ENCODE assay signal across 17 cellular contexts in genomic region chr16:20610192-20610891, GRCh38. TPM values are rescaled to one million over a fixed set of nuclear protein-coding genes. Genes with fewer than 3 reads are reported as not detected.
DNase-seq lines count a peak whose midpoint lies in the region; ATAC-seq and TF ChIP-seq lines count a peak whose summit lies in the region.
"Had no signal": no experiment of that assay in that cellular context is flagged by ENCODE, and none has a peak within 500 bp of the region (broad histone marks: within the 10 kb centered on the region; RNA-seq: fewer than 3 reads in every experiment).

No MANE protein-coding gene starts in this region.

- DNase-seq in right cardiac atrium: peak in 2 of 3 donors; percentile 21 to 51
- DNase-seq in heart left ventricle: no peak
- peak; percentile 70 for DNase-seq in NCI-H82 treated with DMSO at 0.1 percent for 48 hours (lab: John Stamatoyannopoulos, UW; ENCODE audit: unreplicated experiment)
- peak; percentile 71 to 82 for DNase-seq in left lung
- no peak for DNase-seq in stimulated activated naive B cell treated with anti-CD40 and anti-IgM and Interleukin-4, amounts not matched to agents 10 μg/mL and 1 μg/mL and 100 μg/mL, for 72 hours
- no peak for DNase-seq in endodermal cell
- no peak for DNase-seq in Caco-2
- DNase-seq: ACHN had no signal

- BruUV-seq in Caco-2 (replicated peaks; lab: Mats Ljungman, UMichigan): no TSS peak

- H3K9me3 ChIP-seq in right cardiac atrium (ENCODE audit: control insufficient read depth, low read length): no peaks in the 10 kb centered on the region
- H3K9me3 ChIP-seq in heart left ventricle: no peaks in the 10 kb centered on the region
- H3K9me3 ChIP-seq in left lung: no peaks in the 10 kb centered on the region
- H3K9me3 ChIP-seq in endodermal cell (ENCODE audit: control insufficient read depth, low read length): no peaks in the 10 kb centered on the region
- no peaks in the 10 kb centered on the region for H3K9me3 ChIP-seq in Caco-2
- H3K9me3 ChIP-seq: HAP-1 had no signal

- TF ChIP-seq CTCF in heart left ventricle (IDR thresholded peaks at IDR 0.05): no peak
- no peak for TF ChIP-seq CTCF in left lung (IDR thresholded peaks at IDR 0.05)
- no peak for TF ChIP-seq CTCF in endodermal cell (conservative IDR thresholded peaks at IDR 0.05)
- no peak for TF ChIP-seq CTCF in Caco-2 (IDR thresholded peaks at IDR 0.05; ENCODE audit: insufficient read depth in 1 of 2, low read depth in 1 of 2, low read length in 1 of 2, severe bottlenecking in 1 of 2, unreplicated experiment in 1 of 2)

- H3K27ac ChIP-seq in right cardiac atrium (ENCODE audit: low read length) (no peak overlapping the region), heart left ventricle (peak overlapping the region in 2 of 12 donors; percentile 50 to 71), left lung (no peak overlapping the region), endodermal cell (ENCODE audit: low read depth, low read length) (no peak overlapping the region)
- H3K27ac ChIP-seq: HL-60, RWPE1 had no signal

- POLR2A ChIA-PET in Caco-2 (lab: Charles Lee): no interaction called here

- H3K9me3 Mint-ChIP-seq in stimulated activated naive B cell treated with anti-CD40 and anti-IgM and Interleukin-4, amounts not matched to agents 10 μg/mL and 1 μg/mL and 100 μg/mL, for 72 hours: peaks cover 2 to 3% of the 10 kb centered on the region in 2 donors
- H3K9me3 Mint-ChIP-seq in endodermal cell (peaks cover 4% of the 10 kb centered on the region), Caco-2 (ENCODE audit: unreplicated experiment) (no peaks in the 10 kb centered on the region)
- H3K9me3 Mint-ChIP-seq in stimulated activated memory B cell treated with anti-CD40 and anti-IgM and Interleukin-4, amounts not matched to agents 10 μg/mL and 1 μg/mL and 100 μg/mL, for 72 hours: peaks cover 4% of the 10 kb centered on the region
- H3K9me3 Mint-ChIP-seq: memory B cell had no signal

- WGBS in right cardiac atrium: 66% methylated on average over 6 of the region's 6 CpGs
- WGBS in heart left ventricle, 4 donors: 54 to 62% (median 58%) methylated on average over 6 of the region's 6 CpGs
- WGBS in endodermal cell (ENCODE audit: insufficient coverage in 1 of 2, insufficient read length in 1 of 2), 2 experiments: 81 to 100% methylated on average over 2 to 6 of the region's 6 CpGs

- no peak overlapping the region for H3K9ac ChIP-seq in endodermal cell (ENCODE audit: extremely low read depth, low read length, poor library complexity, severe bottlenecking)

- H3K27me3 ChIP-seq in right cardiac atrium (ENCODE audit: control insufficient read depth, insufficient read depth) (no peaks in the 10 kb centered on the region), heart left ventricle (no peaks in the 10 kb centered on the region), left lung (no peaks in the 10 kb centered on the region), endodermal cell (ENCODE audit: control insufficient read depth, insufficient read depth, low read length, poor library complexity, severe bottlenecking) (no peaks in the 10 kb centered on the region), Caco-2 (replicated peaks; ENCODE audit: control insufficient read depth, insufficient read depth, low read length) (no peaks in the 10 kb centered on the region)

- H3K27ac Mint-ChIP-seq in stimulated activated naive B cell treated with anti-CD40 and anti-IgM and Interleukin-4, amounts not matched to agents 10 μg/mL and 1 μg/mL and 100 μg/mL, for 72 hours: no peak overlapping the region
- H3K27ac Mint-ChIP-seq in endodermal cell (no peak overlapping the region), Caco-2 (ENCODE audit: unreplicated experiment) (no peak overlapping the region)
- H3K27ac Mint-ChIP-seq in stimulated activated memory B cell treated with anti-CD40 and anti-IgM and Interleukin-4, amounts not matched to agents 10 μg/mL and 1 μg/mL and 100 μg/mL, for 72 hours: no peak overlapping the region
- H3K27ac Mint-ChIP-seq: memory B cell; stimulated activated naive CD8-positive, alpha-beta T cell treated with anti-CD3 and anti-CD28 coated beads, Interleukin-15, Interleukin-2, amounts not matched to agents 100 ng/mL and 50 ng/mL, for 24 hours had no signal

- peaks cover 0 to 2% of the 10 kb centered on the region in 2 donors for H3K4me1 Mint-ChIP-seq in stimulated activated naive B cell treated with anti-CD40 and anti-IgM and Interleukin-4, amounts not matched to agents 10 μg/mL and 1 μg/mL and 100 μg/mL, for 72 hours
- H3K4me1 Mint-ChIP-seq in endodermal cell (no peaks in the 10 kb centered on the region), Caco-2 (ENCODE audit: low read depth, unreplicated experiment) (no peaks in the 10 kb centered on the region)
- no peaks in the 10 kb centered on the region for H3K4me1 Mint-ChIP-seq in stimulated activated memory B cell treated with anti-CD40 and anti-IgM and Interleukin-4, amounts not matched to agents 10 μg/mL and 1 μg/mL and 100 μg/mL, for 72 hours
- H3K4me1 Mint-ChIP-seq: memory B cell, neural crest cell had no signal

- TF ChIP-seq POLR2A in heart left ventricle (IDR thresholded peaks at IDR 0.05): no peak

- no peaks in the 10 kb centered on the region for H3K36me3 ChIP-seq in heart left ventricle
- H3K36me3 ChIP-seq in left lung: no peaks in the 10 kb centered on the region
- no peaks in the 10 kb centered on the region for H3K36me3 ChIP-seq in endodermal cell (ENCODE audit: control insufficient read depth, insufficient read depth, low read length)
- no peaks in the 10 kb centered on the region for H3K36me3 ChIP-seq in Caco-2 (ENCODE audit: control insufficient read depth, insufficient read depth, low read length)
- H3K36me3 ChIP-seq: HAP-1 had no signal

- peaks cover 57 to 58% of the 10 kb centered on the region in 2 donors for H3K27me3 Mint-ChIP-seq in stimulated activated naive B cell treated with anti-CD40 and anti-IgM and Interleukin-4, amounts not matched to agents 10 μg/mL and 1 μg/mL and 100 μg/mL, for 72 hours
- H3K27me3 Mint-ChIP-seq in endodermal cell (ENCODE audit: insufficient read depth) (peaks cover 9% of the 10 kb centered on the region), Caco-2 (ENCODE audit: insufficient read depth, unreplicated experiment) (peaks cover 3% of the 10 kb centered on the region)
- peaks cover 38% of the 10 kb centered on the region for H3K27me3 Mint-ChIP-seq in stimulated activated memory B cell treated with anti-CD40 and anti-IgM and Interleukin-4, amounts not matched to agents 10 μg/mL and 1 μg/mL and 100 μg/mL, for 72 hours

- no peak overlapping the region for H3K4me3 Mint-ChIP-seq in stimulated activated naive B cell treated with anti-CD40 and anti-IgM and Interleukin-4, amounts not matched to agents 10 μg/mL and 1 μg/mL and 100 μg/mL, for 72 hours
- H3K4me3 Mint-ChIP-seq in endodermal cell (no peak overlapping the region), Caco-2 (ENCODE audit: unreplicated experiment) (no peak overlapping the region)
- H3K4me3 Mint-ChIP-seq in stimulated activated memory B cell treated with anti-CD40 and anti-IgM and Interleukin-4, amounts not matched to agents 10 μg/mL and 1 μg/mL and 100 μg/mL, for 72 hours: no peak overlapping the region
- H3K4me3 Mint-ChIP-seq: memory B cell; neural crest cell; stimulated activated naive CD8-positive, alpha-beta T cell treated with anti-CD3 and anti-CD28 coated beads, Interleukin-15, Interleukin-2, amounts not matched to agents 100 ng/mL and 50 ng/mL, for 24 hours had no signal

- no peak overlapping the region for H3K4me3 ChIP-seq in right cardiac atrium (ENCODE audit: low read length)
- no peak overlapping the region for H3K4me3 ChIP-seq in heart left ventricle
- no peak overlapping the region for H3K4me3 ChIP-seq in left lung
- no peak overlapping the region for H3K4me3 ChIP-seq in endodermal cell (ENCODE audit: low read length)
- no peak overlapping the region for H3K4me3 ChIP-seq in Caco-2 (ENCODE audit: low read depth, low read length)
- H3K4me3 ChIP-seq: HAP-1 had no signal

- no peaks in the 10 kb centered on the region for H3K36me3 Mint-ChIP-seq in stimulated activated naive B cell treated with anti-CD40 and anti-IgM and Interleukin-4, amounts not matched to agents 10 μg/mL and 1 μg/mL and 100 μg/mL, for 72 hours
- no peaks in the 10 kb centered on the region for H3K36me3 Mint-ChIP-seq in endodermal cell (ENCODE audit: low read depth)
- no peaks in the 10 kb centered on the region for H3K36me3 Mint-ChIP-seq in Caco-2 (ENCODE audit: insufficient read depth, unreplicated experiment)
- H3K36me3 Mint-ChIP-seq in stimulated activated memory B cell treated with anti-CD40 and anti-IgM and Interleukin-4, amounts not matched to agents 10 μg/mL and 1 μg/mL and 100 μg/mL, for 72 hours: no peaks in the 10 kb centered on the region
- H3K36me3 Mint-ChIP-seq: memory B cell had no signal

- CTCF ChIA-PET in Caco-2 (lab: Charles Lee): no interaction called here

- peaks cover 15% of the 10 kb centered on the region for H3K4me1 ChIP-seq in right cardiac atrium (ENCODE audit: control insufficient read depth, insufficient read depth, low read length)
- H3K4me1 ChIP-seq in heart left ventricle: peaks cover 0 to 20% (median 4%) of the 10 kb centered on the region in 12 donors
- H3K4me1 ChIP-seq in left lung: peaks cover 2 to 4% of the 10 kb centered on the region in 2 donors
- no peaks in the 10 kb centered on the region for H3K4me1 ChIP-seq in endodermal cell (ENCODE audit: control insufficient read depth, insufficient read depth, low read length)
- H3K4me1 ChIP-seq in Caco-2: no peaks in the 10 kb centered on the region
- H3K4me1 ChIP-seq: HAP-1 had no signal

- intact Hi-C loops in right cardiac atrium (cut with DNase I): no loop called here
- intact Hi-C loops in heart left ventricle (cut with DNase I): no loop called here
- intact Hi-C loops in left lung (cut with DNase I): no loop called here
- intact Hi-C loops in Caco-2 (cut with micrococcal nuclease; ENCODE audit: unreplicated experiment): no loop called here

- ATAC-seq in right cardiac atrium (peak in 1 of 2 donors; percentile 3), heart left ventricle (no peak), left lung (peak; percentile 12)
- no peak for ATAC-seq in stimulated activated naive B cell treated with anti-CD40 and anti-IgM and Interleukin-4, amounts not matched to agents 10 μg/mL and 1 μg/mL and 100 μg/mL, for 72 hours (replicated peaks)
- no peak for ATAC-seq in stimulated activated memory B cell treated with anti-CD40 and anti-IgM and Interleukin-4, amounts not matched to agents 10 μg/mL and 1 μg/mL and 100 μg/mL, for 72 hours

RNA-seq across cellular contexts. Expression of gene ACSM2B, which starts 34.2 kb away (rescaled TPM):
- total RNA-seq in right cardiac atrium (not detected), heart left ventricle (under 1 TPM in 1 of 9 donors, not detected in 8; 0.14 TPM), left lung (not detected), endodermal cell (not detected), Caco-2 (2022) (0.56 and 1.4 TPM in 2 replicates)
- polyA plus RNA-seq in right cardiac atrium (not detected), heart left ventricle (under 1 TPM in 1 of 2 donors, not detected in 1; 0.06 TPM)
- not detected for polyA plus RNA-seq in endodermal cell (2013, experiment 1 of 2)
- polyA plus RNA-seq in endodermal cell (2013, experiment 2 of 2): not detected
- total RNA-seq: LHCN-M2, NCI-H460, neural crest cell had no signal

Comparison
In these comparisons a context has a peak if more than half of its experiments do, and no peak if none do; other contexts are left out.
1. DNase-seq: peak in right cardiac atrium (2 of 3), NCI-H82 treated with DMSO at 0.1 percent for 48 hours (single experiment) and left lung (2 of 2); none in heart left ventricle (0 of 5), stimulated activated naive B cell treated with anti-CD40 and anti-IgM and Interleukin-4, amounts not matched to agents 10 μg/mL and 1 μg/mL and 100 μg/mL, for 72 hours (single experiment), endodermal cell (single experiment) and Caco-2 (0 of 2).